1 cellular context compared by ENCODE assay signal in the genomic region with DNA sequence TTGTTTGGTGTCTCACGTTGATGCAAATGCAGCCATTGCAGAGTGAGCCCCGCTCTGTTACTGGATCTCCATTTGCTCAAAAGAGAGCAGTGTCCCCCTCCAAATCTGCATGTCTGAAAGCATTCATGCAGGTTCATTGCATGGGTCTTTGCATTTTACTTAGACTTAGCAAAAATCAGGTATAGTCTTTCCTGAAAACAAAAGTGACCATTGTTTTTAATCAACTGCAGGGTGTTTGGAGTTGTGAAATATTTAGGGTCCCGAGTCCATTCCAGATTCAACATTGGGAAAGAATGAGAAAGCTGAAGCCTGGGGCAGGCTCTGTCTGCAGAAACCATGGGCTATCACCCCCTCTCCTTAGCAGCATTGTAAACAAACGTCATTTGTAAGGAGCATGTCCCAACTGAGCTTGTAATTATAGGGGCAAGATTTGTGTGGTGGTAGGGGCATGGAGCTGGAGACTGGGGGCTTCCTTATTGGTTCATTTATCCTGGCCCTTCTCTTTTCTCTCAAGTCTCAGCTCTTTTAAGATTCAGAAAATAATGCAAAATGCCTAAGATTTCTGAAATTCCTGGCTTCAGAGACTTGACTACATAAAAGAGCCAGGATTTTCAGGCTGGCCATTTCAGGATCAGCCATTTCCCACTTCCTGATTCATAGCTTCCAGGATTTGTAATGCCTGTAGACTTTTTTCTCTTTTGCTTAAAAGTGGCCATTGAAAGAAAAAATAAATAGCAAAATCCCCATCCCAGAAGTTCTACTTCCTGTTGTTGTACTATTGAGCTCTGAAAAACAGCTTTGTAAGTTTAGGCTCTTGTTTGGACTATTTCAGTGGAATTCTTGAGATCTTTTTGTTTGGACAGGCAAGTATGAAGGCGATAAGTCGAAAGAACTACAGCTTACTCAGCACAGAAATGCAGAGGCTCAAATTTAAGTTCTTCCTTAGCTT.
TF ChIP-seq lines count a peak whose summit lies in the region.

No MANE protein-coding gene starts in this region.

TF ChIP-seq in HepG2, 621 proteins besides CTCF, POLR2A, EP300 and RAD21 (continued from another document and continues in another):
- TF ChIP-seq, protein P1, sequence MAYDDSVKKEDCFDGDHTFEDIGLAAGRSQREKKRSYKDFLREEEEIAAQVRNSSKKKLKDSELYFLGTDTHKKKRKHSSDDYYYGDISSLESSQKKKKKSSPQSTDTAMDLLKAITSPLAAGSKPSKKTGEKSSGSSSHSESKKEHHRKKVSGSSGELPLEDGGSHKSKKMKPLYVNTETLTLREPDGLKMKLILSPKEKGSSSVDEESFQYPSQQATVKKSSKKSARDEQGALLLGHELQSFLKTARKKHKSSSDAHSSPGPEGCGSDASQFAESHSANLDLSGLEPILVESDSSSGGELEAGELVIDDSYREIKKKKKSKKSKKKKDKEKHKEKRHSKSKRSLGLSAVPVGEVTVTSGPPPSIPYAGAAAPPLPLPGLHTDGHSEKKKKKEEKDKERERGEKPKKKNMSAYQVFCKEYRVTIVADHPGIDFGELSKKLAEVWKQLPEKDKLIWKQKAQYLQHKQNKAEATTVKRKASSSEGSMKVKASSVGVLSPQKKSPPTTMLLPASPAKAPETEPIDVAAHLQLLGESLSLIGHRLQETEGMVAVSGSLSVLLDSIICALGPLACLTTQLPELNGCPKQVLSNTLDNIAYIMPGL (CRISPR knock-in tag; IDR thresholded peaks at IDR 0.05; ENCODE audit: borderline replicate concordance in 1 of 2, low read depth in 1 of 2) = 0 out of 4 replicates have a peak, but pooled peaks of 1 of the 2 experiments have one; percentile 22
- TF ChIP-seq, protein P2, sequence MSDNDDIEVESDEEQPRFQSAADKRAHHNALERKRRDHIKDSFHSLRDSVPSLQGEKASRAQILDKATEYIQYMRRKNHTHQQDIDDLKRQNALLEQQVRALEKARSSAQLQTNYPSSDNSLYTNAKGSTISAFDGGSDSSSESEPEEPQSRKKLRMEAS (IDR thresholded peaks at IDR 0.05) = peak; percentile 46
- TF ChIP-seq JDP2 (CRISPR knock-in tag; IDR thresholded peaks at IDR 0.05; ENCODE audit: borderline replicate concordance) = no peak
- peak; percentile 40; the same call in 1 of the 2 replicates for TF ChIP-seq ZNF615 (CRISPR knock-in tag; IDR thresholded peaks at IDR 0.05; ENCODE audit: borderline replicate concordance)
- no peak for TF ChIP-seq KDM4B (CRISPR knock-in tag; IDR thresholded peaks at IDR 0.05)
- peak; percentile 67; the same call in 1 of the 2 replicates for TF ChIP-seq SAP130 (CRISPR knock-in tag; IDR thresholded peaks at IDR 0.05; ENCODE audit: low read depth)
- peak; percentile 79; the same call in 1 of the 2 replicates for TF ChIP-seq TP53 (CRISPR knock-in tag; conservative IDR thresholded peaks at IDR 0.05)
- TF ChIP-seq SOX5 (CRISPR knock-in tag; IDR thresholded peaks at IDR 0.05; ENCODE audit: borderline replicate concordance) = peak; percentile 89
- TF ChIP-seq, protein P3, sequence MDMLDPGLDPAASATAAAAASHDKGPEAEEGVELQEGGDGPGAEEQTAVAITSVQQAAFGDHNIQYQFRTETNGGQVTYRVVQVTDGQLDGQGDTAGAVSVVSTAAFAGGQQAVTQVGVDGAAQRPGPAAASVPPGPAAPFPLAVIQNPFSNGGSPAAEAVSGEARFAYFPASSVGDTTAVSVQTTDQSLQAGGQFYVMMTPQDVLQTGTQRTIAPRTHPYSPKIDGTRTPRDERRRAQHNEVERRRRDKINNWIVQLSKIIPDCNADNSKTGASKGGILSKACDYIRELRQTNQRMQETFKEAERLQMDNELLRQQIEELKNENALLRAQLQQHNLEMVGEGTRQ (IDR thresholded peaks at IDR 0.05; ENCODE audit: low read depth, low read length) = no peak
- TF ChIP-seq, protein P3 (CRISPR knock-in tag; IDR thresholded peaks at IDR 0.05; ENCODE audit: borderline replicate concordance) = no peak
- TF ChIP-seq, protein P4, sequence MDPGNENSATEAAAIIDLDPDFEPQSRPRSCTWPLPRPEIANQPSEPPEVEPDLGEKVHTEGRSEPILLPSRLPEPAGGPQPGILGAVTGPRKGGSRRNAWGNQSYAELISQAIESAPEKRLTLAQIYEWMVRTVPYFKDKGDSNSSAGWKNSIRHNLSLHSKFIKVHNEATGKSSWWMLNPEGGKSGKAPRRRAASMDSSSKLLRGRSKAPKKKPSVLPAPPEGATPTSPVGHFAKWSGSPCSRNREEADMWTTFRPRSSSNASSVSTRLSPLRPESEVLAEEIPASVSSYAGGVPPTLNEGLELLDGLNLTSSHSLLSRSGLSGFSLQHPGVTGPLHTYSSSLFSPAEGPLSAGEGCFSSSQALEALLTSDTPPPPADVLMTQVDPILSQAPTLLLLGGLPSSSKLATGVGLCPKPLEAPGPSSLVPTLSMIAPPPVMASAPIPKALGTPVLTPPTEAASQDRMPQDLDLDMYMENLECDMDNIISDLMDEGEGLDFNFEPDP (CRISPR knock-in tag; conservative IDR thresholded peaks at IDR 0.05) = no peak
- no peak for TF ChIP-seq FOXA1 (IDR thresholded peaks at IDR 0.05)
- TF ChIP-seq FOXA1 (CRISPR knock-in tag; IDR thresholded peaks at IDR 0.05) = peak; percentile 77
- TF ChIP-seq, protein P5, sequence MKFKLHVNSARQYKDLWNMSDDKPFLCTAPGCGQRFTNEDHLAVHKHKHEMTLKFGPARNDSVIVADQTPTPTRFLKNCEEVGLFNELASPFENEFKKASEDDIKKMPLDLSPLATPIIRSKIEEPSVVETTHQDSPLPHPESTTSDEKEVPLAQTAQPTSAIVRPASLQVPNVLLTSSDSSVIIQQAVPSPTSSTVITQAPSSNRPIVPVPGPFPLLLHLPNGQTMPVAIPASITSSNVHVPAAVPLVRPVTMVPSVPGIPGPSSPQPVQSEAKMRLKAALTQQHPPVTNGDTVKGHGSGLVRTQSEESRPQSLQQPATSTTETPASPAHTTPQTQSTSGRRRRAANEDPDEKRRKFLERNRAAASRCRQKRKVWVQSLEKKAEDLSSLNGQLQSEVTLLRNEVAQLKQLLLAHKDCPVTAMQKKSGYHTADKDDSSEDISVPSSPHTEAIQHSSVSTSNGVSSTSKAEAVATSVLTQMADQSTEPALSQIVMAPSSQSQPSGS (CRISPR knock-in tag; IDR thresholded peaks at IDR 0.05) = peak; percentile 77; the same call in 1 of the 2 replicates
- TF ChIP-seq, protein P6, sequence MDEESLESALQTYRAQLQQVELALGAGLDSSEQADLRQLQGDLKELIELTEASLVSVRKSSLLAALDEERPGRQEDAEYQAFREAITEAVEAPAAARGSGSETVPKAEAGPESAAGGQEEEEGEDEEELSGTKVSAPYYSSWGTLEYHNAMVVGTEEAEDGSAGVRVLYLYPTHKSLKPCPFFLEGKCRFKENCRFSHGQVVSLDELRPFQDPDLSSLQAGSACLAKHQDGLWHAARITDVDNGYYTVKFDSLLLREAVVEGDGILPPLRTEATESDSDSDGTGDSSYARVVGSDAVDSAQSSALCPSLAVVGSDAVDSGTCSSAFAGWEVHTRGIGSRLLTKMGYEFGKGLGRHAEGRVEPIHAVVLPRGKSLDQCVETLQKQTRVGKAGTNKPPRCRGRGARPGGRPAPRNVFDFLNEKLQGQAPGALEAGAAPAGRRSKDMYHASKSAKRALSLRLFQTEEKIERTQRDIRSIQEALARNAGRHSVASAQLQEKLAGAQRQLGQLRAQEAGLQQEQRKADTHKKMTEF (CRISPR knock-in tag; IDR thresholded peaks at IDR 0.05) = peak; percentile 73; the same call in 1 of the 2 replicates
- 0 out of 2 replicates have a peak, but pooled peaks have one; percentile 16 for TF ChIP-seq ZFY (CRISPR knock-in tag; IDR thresholded peaks at IDR 0.05)
- peak; percentile 7; the same call in 1 of the 2 replicates for TF ChIP-seq STAG1 (CRISPR knock-in tag; IDR thresholded peaks at IDR 0.05)
- 0 out of 2 replicates have a peak, but pooled peaks have one; percentile 12 for TF ChIP-seq NR2C2 (CRISPR knock-in tag; IDR thresholded peaks at IDR 0.05; ENCODE audit: borderline replicate concordance)
- TF ChIP-seq SIX4 (CRISPR knock-in tag; IDR thresholded peaks at IDR 0.05) = peak; percentile 57; the same call in 1 of the 2 replicates
- TF ChIP-seq FOXO1 (CRISPR knock-in tag; IDR thresholded peaks at IDR 0.05) = peak; percentile 57; the same call in 1 of the 2 replicates
- no peak for TF ChIP-seq CBX1 (IDR thresholded peaks at IDR 0.05; ENCODE audit: low read depth)
- no peak for TF ChIP-seq FOXP1 (IDR thresholded peaks at IDR 0.05)
- TF ChIP-seq FOXP1 (CRISPR knock-in tag; IDR thresholded peaks at IDR 0.05) = peak; percentile 68
- TF ChIP-seq, protein P7, sequence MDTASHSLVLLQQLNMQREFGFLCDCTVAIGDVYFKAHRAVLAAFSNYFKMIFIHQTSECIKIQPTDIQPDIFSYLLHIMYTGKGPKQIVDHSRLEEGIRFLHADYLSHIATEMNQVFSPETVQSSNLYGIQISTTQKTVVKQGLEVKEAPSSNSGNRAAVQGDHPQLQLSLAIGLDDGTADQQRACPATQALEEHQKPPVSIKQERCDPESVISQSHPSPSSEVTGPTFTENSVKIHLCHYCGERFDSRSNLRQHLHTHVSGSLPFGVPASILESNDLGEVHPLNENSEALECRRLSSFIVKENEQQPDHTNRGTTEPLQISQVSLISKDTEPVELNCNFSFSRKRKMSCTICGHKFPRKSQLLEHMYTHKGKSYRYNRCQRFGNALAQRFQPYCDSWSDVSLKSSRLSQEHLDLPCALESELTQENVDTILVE (CRISPR knock-in tag; IDR thresholded peaks at IDR 0.05) = no peak
- TF ChIP-seq, protein P8, sequence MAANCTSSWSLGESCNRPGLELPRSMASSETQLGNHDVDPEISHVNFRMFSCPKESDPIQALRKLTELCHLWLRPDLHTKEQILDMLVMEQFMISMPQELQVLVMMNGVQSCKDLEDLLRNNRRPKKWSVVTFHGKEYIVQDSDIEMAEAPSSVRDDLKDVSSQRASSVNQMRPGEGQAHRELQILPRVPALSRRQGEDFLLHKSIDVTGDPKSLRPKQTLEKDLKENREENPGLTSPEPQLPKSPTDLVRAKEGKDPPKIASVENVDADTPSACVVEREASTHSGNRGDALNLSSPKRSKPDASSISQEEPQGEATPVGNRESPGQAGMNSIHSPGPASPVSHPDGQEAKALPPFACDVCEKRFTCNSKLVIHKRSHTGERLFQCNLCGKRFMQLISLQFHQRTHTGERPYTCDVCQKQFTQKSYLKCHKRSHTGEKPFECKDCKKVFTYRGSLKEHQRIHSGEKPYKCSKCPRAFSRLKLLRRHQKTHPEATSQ (CRISPR knock-in tag; IDR thresholded peaks at IDR 0.05; ENCODE audit: borderline replicate concordance) = peak; percentile 79; the same call in 1 of the 2 replicates
- 0 out of 2 replicates have a peak, but pooled peaks have one; percentile 36 for TF ChIP-seq ZFP90 (CRISPR knock-in tag; IDR thresholded peaks at IDR 0.05; ENCODE audit: borderline replicate concordance)
- TF ChIP-seq MIXL1 (CRISPR knock-in tag; IDR thresholded peaks at IDR 0.05) = peak; percentile 28; the same call in 1 of the 2 replicates
- no peak for TF ChIP-seq ZNF33B (CRISPR knock-in tag; IDR thresholded peaks at IDR 0.05)
- TF ChIP-seq, protein P9, sequence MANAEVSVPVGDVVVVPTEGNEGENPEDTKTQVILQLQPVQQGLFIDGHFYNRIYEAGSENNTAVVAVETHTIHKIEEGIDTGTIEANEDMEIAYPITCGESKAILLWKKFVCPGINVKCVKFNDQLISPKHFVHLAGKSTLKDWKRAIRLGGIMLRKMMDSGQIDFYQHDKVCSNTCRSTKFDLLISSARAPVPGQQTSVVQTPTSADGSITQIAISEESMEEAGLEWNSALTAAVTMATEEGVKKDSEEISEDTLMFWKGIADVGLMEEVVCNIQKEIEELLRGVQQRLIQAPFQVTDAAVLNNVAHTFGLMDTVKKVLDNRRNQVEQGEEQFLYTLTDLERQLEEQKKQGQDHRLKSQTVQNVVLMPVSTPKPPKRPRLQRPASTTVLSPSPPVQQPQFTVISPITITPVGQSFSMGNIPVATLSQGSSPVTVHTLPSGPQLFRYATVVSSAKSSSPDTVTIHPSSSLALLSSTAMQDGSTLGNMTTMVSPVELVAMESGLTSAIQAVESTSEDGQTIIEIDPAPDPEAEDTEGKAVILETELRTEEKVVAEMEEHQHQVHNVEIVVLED (CRISPR knock-in tag; IDR thresholded peaks at IDR 0.05; ENCODE audit: borderline replicate concordance) = no peak
- TF ChIP-seq, protein P10, sequence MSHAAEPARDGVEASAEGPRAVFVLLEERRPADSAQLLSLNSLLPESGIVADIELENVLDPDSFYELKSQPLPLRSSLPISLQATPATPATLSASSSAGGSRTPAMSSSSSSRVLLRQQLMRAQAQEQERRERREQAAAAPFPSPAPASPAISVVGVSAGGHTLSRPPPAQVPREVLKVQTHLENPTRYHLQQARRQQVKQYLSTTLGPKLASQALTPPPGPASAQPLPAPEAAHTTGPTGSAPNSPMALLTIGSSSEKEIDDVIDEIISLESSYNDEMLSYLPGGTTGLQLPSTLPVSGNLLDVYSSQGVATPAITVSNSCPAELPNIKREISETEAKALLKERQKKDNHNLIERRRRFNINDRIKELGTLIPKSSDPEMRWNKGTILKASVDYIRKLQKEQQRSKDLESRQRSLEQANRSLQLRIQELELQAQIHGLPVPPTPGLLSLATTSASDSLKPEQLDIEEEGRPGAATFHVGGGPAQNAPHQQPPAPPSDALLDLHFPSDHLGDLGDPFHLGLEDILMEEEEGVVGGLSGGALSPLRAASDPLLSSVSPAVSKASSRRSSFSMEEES (CRISPR knock-in tag; IDR thresholded peaks at IDR 0.05) = peak; percentile 35; the same call in 1 of the 2 replicates
- TF ChIP-seq SMARCC2 (IDR thresholded peaks at IDR 0.05) = peak; percentile 62; the same call in 1 of the 2 replicates
- TF ChIP-seq JUN (CRISPR knock-in tag; IDR thresholded peaks at IDR 0.05) = no peak
- TF ChIP-seq ZNF296 (CRISPR knock-in tag; conservative IDR thresholded peaks at IDR 0.05) = no peak
- TF ChIP-seq, protein P11, sequence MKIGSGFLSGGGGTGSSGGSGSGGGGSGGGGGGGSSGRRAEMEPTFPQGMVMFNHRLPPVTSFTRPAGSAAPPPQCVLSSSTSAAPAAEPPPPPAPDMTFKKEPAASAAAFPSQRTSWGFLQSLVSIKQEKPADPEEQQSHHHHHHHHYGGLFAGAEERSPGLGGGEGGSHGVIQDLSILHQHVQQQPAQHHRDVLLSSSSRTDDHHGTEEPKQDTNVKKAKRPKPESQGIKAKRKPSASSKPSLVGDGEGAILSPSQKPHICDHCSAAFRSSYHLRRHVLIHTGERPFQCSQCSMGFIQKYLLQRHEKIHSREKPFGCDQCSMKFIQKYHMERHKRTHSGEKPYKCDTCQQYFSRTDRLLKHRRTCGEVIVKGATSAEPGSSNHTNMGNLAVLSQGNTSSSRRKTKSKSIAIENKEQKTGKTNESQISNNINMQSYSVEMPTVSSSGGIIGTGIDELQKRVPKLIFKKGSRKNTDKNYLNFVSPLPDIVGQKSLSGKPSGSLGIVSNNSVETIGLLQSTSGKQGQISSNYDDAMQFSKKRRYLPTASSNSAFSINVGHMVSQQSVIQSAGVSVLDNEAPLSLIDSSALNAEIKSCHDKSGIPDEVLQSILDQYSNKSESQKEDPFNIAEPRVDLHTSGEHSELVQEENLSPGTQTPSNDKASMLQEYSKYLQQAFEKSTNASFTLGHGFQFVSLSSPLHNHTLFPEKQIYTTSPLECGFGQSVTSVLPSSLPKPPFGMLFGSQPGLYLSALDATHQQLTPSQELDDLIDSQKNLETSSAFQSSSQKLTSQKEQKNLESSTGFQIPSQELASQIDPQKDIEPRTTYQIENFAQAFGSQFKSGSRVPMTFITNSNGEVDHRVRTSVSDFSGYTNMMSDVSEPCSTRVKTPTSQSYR (CRISPR knock-in tag; IDR thresholded peaks at IDR 0.05; ENCODE audit: borderline replicate concordance) = peak; percentile 61; the same call in 1 of the 2 replicates
- TF ChIP-seq ZNF232 (CRISPR knock-in tag; IDR thresholded peaks at IDR 0.05; ENCODE audit: borderline replicate concordance) = peak; percentile 53; the same call in 1 of the 2 replicates
- TF ChIP-seq ZC3H4 (CRISPR knock-in tag; IDR thresholded peaks at IDR 0.05; ENCODE audit: borderline replicate concordance) = no peak
